Comparison of ENCODE assay signal across 27 cellular contexts in genomic region chr1:84584126-84584525, GRCh38. TPM values are rescaled to one million over a fixed set of nuclear protein-coding genes. Genes with fewer than 3 reads are reported as not detected.
A peak's percentile ranks its signal among the peaks of the same experiment; 100 is the strongest.
DNase-seq lines count a peak whose midpoint lies in the region; ATAC-seq, FAIRE-seq and TF ChIP-seq lines count a peak whose summit lies in the region.
"Had no signal": no experiment of that assay in that cellular context is flagged by ENCODE, and none has a peak within 500 bp of the region (broad histone marks: within the 10 kb centered on the region; RNA-seq: fewer than 3 reads in every experiment).

No MANE protein-coding gene starts in this region.

- no peak for TF ChIP-seq CTCF in astrocyte (IDR thresholded peaks at IDR 0.05; ENCODE audit: insufficient read depth, low read depth, low read length)

- no peaks in the 10 kb centered on the region for H3K9me3 ChIP-seq in astrocyte (ENCODE audit: insufficient read depth, low read depth, low read length)
- peaks cover 2% of the 10 kb centered on the region for H3K9me3 ChIP-seq in trophoblast cell (ENCODE audit: insufficient read depth, low read depth, low read length)
- H3K9me3 ChIP-seq: BE2C, pancreas, suprapubic skin, vagina had no signal

- no peak overlapping the region for H3K18ac ChIP-seq in trophoblast cell (ENCODE audit: low read length)

- ATAC-seq in HG02884 (IDR thresholded peaks at IDR 0.05; ENCODE audit: unreplicated experiment): peak; percentile 54
- ATAC-seq: naive thymus-derived CD4-positive, alpha-beta T cell; pancreas; sciatic nerve had no signal

- DNase-seq in NCI-H526 (lab: John Stamatoyannopoulos, UW) (peak; percentile 16 to 48), NCI-H526 treated with DMSO at 0.1 percent for 48 hours (lab: John Stamatoyannopoulos, UW) (no peak), astrocyte (ENCODE audit: low read depth) (no peak), trophoblast cell (no peak), HEK293T (ENCODE audit: extremely low spot score) (no peak), MV-4-11 (lab: John Stamatoyannopoulos, UW) (no peak), SIG-M5 (lab: John Stamatoyannopoulos, UW) (no peak)
- DNase-seq: activated CD4-positive, alpha-beta T cell treated with anti-CD3 and anti-CD28 coated beads, Interleukin-2, amount 50 U/mL, for 1 hour; activated effector memory CD4-positive, alpha-beta T cell treated with anti-CD3 and anti-CD28 coated beads, Interleukin-2, amount 50 U/mL, for 16 hours; BE2C; GOT3; hippocampal formation; naive thymus-derived CD4-positive, alpha-beta T cell; NCI-H1417 treated with DMSO at 0.1 percent for 48 hours; NCI-H2107; NCI-H524; pancreas; PC-9 had no signal

- H3K79me1 ChIP-seq in trophoblast cell (ENCODE audit: low read length): peaks cover 5% of the 10 kb centered on the region

- H4K20me1 ChIP-seq in astrocyte (ENCODE audit: insufficient read depth, low read length): no peaks in the 10 kb centered on the region

- H3K4me3 Mint-ChIP-seq in astrocyte (ENCODE audit: unreplicated experiment): no peak overlapping the region
- H3K4me3 Mint-ChIP-seq: dendritic cell treated with granulocyte-macrophage colony-stimulating factor and Interleukin-4, amounts not matched to agents 40 ng/mL and 50 ng/mL, for 4 days; naive thymus-derived CD4-positive, alpha-beta T cell; T-helper 1 cell treated with Interleukin-12 subunit alpha and Interleukin-12 subunit beta and Interleukin-4 antibody, amounts not matched to agents 30 μg/mL and 1 μg/mL, for 36 hours had no signal

- POLR2A ChIA-PET in HEK293T (lab: Yijun Ruan, JAX): interaction anchor here (2.1 kb wide), 1 partner anchor 10 kb away, joined by 15 read pairs; the partner anchor contains the start of gene CTBS

- CTCF ChIA-PET in HEK293T (lab: Yijun Ruan, JAX): no interaction called here

- H4K8ac ChIP-seq in trophoblast cell (ENCODE audit: low read depth, low read length): no peak overlapping the region

- H3K79me2 ChIP-seq in astrocyte (ENCODE audit: insufficient read depth, low read length) (no peaks in the 10 kb centered on the region), trophoblast cell (ENCODE audit: control insufficient read depth, insufficient read depth, low read length, poor library complexity) (peaks cover 2% of the 10 kb centered on the region)

- H3K9ac ChIP-seq in astrocyte (ENCODE audit: low read length): no peak overlapping the region
- no peak overlapping the region for H3K9ac ChIP-seq in trophoblast cell (ENCODE audit: low read length)

- no peak for FAIRE-seq in astrocyte (lab: Jason Lieb, UNC)
- FAIRE-seq: HTR-8/SVneo, islet of Langerhans, pancreas had no signal

- H3K4me1 ChIP-seq in astrocyte (ENCODE audit: insufficient read depth, low read length): no peaks in the 10 kb centered on the region
- H3K4me1 ChIP-seq in trophoblast cell (ENCODE audit: control insufficient read depth in 1 of 2, insufficient read depth in 2 of 2, low read length in 2 of 2): peaks cover 7 to 14% of the 10 kb centered on the region in 2 experiments
- H3K4me1 ChIP-seq: pancreas, suprapubic skin had no signal

- H3K27ac ChIP-seq in astrocyte (ENCODE audit: low read depth, low read length): no peak overlapping the region
- H3K27ac ChIP-seq in trophoblast cell (ENCODE audit: low read depth, low read length): no peak overlapping the region
- H3K27ac ChIP-seq: pancreas, PC-9, suprapubic skin had no signal

- no peak overlapping the region for H2BK120ac ChIP-seq in trophoblast cell (ENCODE audit: insufficient read depth, low read length, poor library complexity)

- H4K91ac ChIP-seq in trophoblast cell (ENCODE audit: low read depth, low read length): no peak overlapping the region

- no peak overlapping the region for H4K12ac ChIP-seq in trophoblast cell (ENCODE audit: low read depth, low read length)

- H3K27me3 ChIP-seq in astrocyte (ENCODE audit: insufficient read depth, low read length) (no peaks in the 10 kb centered on the region), trophoblast cell (ENCODE audit: insufficient read depth, low read length) (no peaks in the 10 kb centered on the region)
- H3K27me3 ChIP-seq: BE2C, pancreas, suprapubic skin, vagina had no signal

- no peak overlapping the region for H2BK12ac ChIP-seq in trophoblast cell (ENCODE audit: low read length)

- H2AK5ac ChIP-seq in trophoblast cell (ENCODE audit: low read length): no peak overlapping the region

- H2BK5ac ChIP-seq in trophoblast cell (ENCODE audit: low read depth, low read length, poor library complexity): peak overlapping the region; percentile 39

- peaks cover 5% of the 10 kb centered on the region for H3K4me1 Mint-ChIP-seq in astrocyte (ENCODE audit: low read depth, unreplicated experiment)

- H3K23ac ChIP-seq in trophoblast cell (ENCODE audit: low read length): no peak overlapping the region

- no peaks in the 10 kb centered on the region for H3K36me3 ChIP-seq in astrocyte (ENCODE audit: insufficient read depth, low read length)
- H3K36me3 ChIP-seq in trophoblast cell (ENCODE audit: control insufficient read depth in 1 of 2, insufficient read depth in 2 of 2, low read length in 2 of 2): no peaks in the 10 kb centered on the region
- H3K36me3 ChIP-seq: BE2C, pancreas, suprapubic skin, vagina had no signal

- H3K27me3 Mint-ChIP-seq in astrocyte (ENCODE audit: low read depth, unreplicated experiment): no peaks in the 10 kb centered on the region
- H3K27me3 Mint-ChIP-seq: dendritic cell treated with granulocyte-macrophage colony-stimulating factor and Interleukin-4, amounts not matched to agents 40 ng/mL and 50 ng/mL, for 4 days had no signal

- no peak overlapping the region for H3K4ac ChIP-seq in trophoblast cell (ENCODE audit: low read depth, low read length)

- H2AFZ ChIP-seq in astrocyte (ENCODE audit: low read depth, low read length) (peak overlapping the region; percentile 64), trophoblast cell (ENCODE audit: insufficient read depth, low read length, poor library complexity) (no peak overlapping the region)
- H2AFZ ChIP-seq: PC-9 had no signal

- H3K9me3 Mint-ChIP-seq in astrocyte (ENCODE audit: unreplicated experiment): no peaks in the 10 kb centered on the region
- H3K9me3 Mint-ChIP-seq: dendritic cell treated with granulocyte-macrophage colony-stimulating factor and Interleukin-4, amounts not matched to agents 40 ng/mL and 50 ng/mL, for 4 days had no signal

- H3K36me3 Mint-ChIP-seq in astrocyte (ENCODE audit: low read depth, unreplicated experiment): no peaks in the 10 kb centered on the region

- WGBS in trophoblast cell (ENCODE audit: extremely low coverage, insufficient coverage, insufficient read length): no CpG with 5 or more reads among the region's 2 CpGs

- no peak overlapping the region for H3K14ac ChIP-seq in trophoblast cell (ENCODE audit: low read length)

- H3K4me2 ChIP-seq in astrocyte (ENCODE audit: low read length): peak overlapping the region; percentile 48
- no peak overlapping the region for H3K4me2 ChIP-seq in trophoblast cell (ENCODE audit: low read length)

- no peak overlapping the region for H3K4me3 ChIP-seq in astrocyte (ENCODE audit: insufficient read depth, low read depth, low read length)
- no peak overlapping the region for H3K4me3 ChIP-seq in trophoblast cell (ENCODE audit: low read depth, low read length)
- H3K4me3 ChIP-seq: lung, pancreas, PC-9, suprapubic skin, vagina had no signal

- H3K27ac Mint-ChIP-seq in astrocyte (ENCODE audit: unreplicated experiment): no peak overlapping the region
- H3K27ac Mint-ChIP-seq: dendritic cell treated with granulocyte-macrophage colony-stimulating factor and Interleukin-4, amounts not matched to agents 40 ng/mL and 50 ng/mL, for 4 days; naive thymus-derived CD4-positive, alpha-beta T cell; T-helper 1 cell treated with Interleukin-12 subunit alpha and Interleukin-12 subunit beta and Interleukin-4 antibody, amounts not matched to agents 30 μg/mL and 1 μg/mL, for 36 hours had no signal

TF ChIP-seq in HEK293T, 16 proteins besides CTCF, POLR2A, EP300 and RAD21:
- TF ChIP-seq HDGF (IDR thresholded peaks at IDR 0.05; ENCODE audit: borderline replicate concordance) (no peak), PKNOX1 (IDR thresholded peaks at IDR 0.05) (no peak), LEF1 (IDR thresholded peaks at IDR 0.05; ENCODE audit: borderline replicate concordance) (no peak), TARDBP (IDR thresholded peaks at IDR 0.05) (no peak)

RNA-seq across cellular contexts. Expression of gene CTBS, which starts 9.9 kb away (rescaled TPM):
- total RNA-seq in astrocyte: 16.9 and 18.6 TPM in 2 replicates
- polyA plus RNA-seq in trophoblast cell (2013): 10.7 and 11.1 TPM in 2 replicates

Comparison
In these comparisons a context has a peak if more than half of its experiments do, and no peak if none do; other contexts are left out.
1. DNase-seq: peak in NCI-H526 (2 of 2); none in NCI-H526 treated with DMSO at 0.1 percent for 48 hours (single experiment), astrocyte (single experiment), trophoblast cell (0 of 2), HEK293T (single experiment), MV-4-11 (single experiment) and SIG-M5 (single experiment).